ENCODE assay signal across 9 cellular contexts in the genomic region with DNA sequence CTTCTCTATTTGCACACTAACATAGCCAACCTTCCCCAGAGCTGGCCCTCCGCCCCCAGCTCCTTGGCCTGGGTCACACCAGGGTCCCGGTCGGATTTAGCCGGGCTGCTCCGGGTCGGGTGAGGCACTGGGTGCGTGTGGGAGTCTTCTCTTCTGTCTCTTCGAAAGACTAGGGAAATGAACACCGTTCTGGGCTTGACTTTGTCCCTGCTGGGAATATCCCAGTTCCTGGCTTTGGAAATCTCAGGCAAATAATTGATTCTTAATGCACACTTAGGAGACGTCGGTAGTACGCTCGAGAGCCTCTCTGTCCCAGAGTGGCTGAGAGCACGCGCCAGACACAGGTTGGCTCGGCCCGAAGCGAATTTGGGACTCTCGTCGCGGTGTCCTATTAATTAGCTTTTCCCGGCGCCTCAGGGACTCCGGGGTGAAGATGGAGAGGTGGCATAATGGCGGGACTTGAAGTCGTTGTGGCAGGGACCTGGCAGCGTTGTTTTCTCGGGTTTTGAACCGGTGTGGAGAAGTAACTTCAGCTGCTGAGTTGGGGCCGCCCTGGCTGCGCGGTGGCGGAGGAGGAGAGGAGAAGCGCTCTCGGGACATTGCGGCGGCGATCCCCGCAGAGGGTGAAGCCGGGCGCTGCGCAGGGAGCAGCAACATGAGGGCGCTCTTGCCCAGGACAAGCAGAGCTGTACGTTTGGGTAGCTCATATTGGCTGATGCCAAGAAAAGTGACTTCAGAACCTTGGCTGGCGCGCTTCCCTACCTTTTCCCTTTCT. TPM values are rescaled to one million over a fixed set of nuclear protein-coding genes. Genes with fewer than 3 reads are reported as not detected.
DNase-seq lines count a peak whose midpoint lies in the region; TF ChIP-seq lines count a peak whose summit lies in the region.
"Had no signal": no experiment of that assay in that cellular context is flagged by ENCODE, and none has a peak within 500 bp of the region (broad histone marks: within the 10 kb centered on the region; RNA-seq: fewer than 3 reads in every experiment).

No MANE protein-coding gene starts in this region.

- H3K9me3 Mint-ChIP-seq in chondrocyte (ENCODE audit: low read depth) (peaks cover 2% of the 10 kb centered on the region), nephron progenitor cell (no peaks in the 10 kb centered on the region)

- TF ChIP-seq CTCF in GM10248 (IDR thresholded peaks at IDR 0.05; ENCODE audit: control extremely low read depth, extremely low read depth, low read depth, missing control alignments) = peak; percentile 29
- TF ChIP-seq CTCF in chondrocyte (IDR thresholded peaks at IDR 0.05) = peak; percentile 9
- peak; percentile 63 for TF ChIP-seq CTCF in nephron progenitor cell (IDR thresholded peaks at IDR 0.05)

- H3K4me1 Mint-ChIP-seq in chondrocyte (ENCODE audit: low read depth) = peaks cover 3% of the 10 kb centered on the region
- H3K4me1 Mint-ChIP-seq in nephron progenitor cell = peaks cover 5% of the 10 kb centered on the region
- H3K4me1 Mint-ChIP-seq: activated CD4-positive, alpha-beta T cell treated with anti-CD3 and anti-CD28 coated beads, Interleukin-2, amount 10 ng/mL, durations not matched to agents 24 days and 14 days had no signal

- H3K4me3 Mint-ChIP-seq in chondrocyte (ENCODE audit: unreplicated experiment) (no peak overlapping the region), nephron progenitor cell (peak overlapping the region; percentile 43)
- H3K4me3 Mint-ChIP-seq: activated CD4-positive, alpha-beta T cell treated with anti-CD3 and anti-CD28 coated beads, Interleukin-2, amount 10 ng/mL, durations not matched to agents 24 days and 14 days had no signal

- CTCF ChIA-PET in GM10248 (lab: Yijun Ruan, JAX) = interaction anchor here (0.7 to 2.2 kb wide), 3 partner anchors 9 to 17 kb away, joined by 4 to 6 read pairs (median 5); no protein-coding TSS in a partner anchor

- POLR2A ChIA-PET in GM10248 (lab: Yijun Ruan, JAX) = no interaction called here

- DNase-seq in GM10248 (ENCODE audit: extremely low spot score) = no peak
- peak; percentile 97 for DNase-seq in NCI-H1092 treated with DMSO at 0.1 percent for 48 hours (lab: John Stamatoyannopoulos, UW)
- DNase-seq in chondrocyte (ENCODE audit: low spot score) = no peak
- peak; percentile 80 for DNase-seq in nephron progenitor cell
- no peak for DNase-seq in mesenteric fat pad (ENCODE audit: low spot score)
- DNase-seq in T-helper 9 cell = no peak
- DNase-seq in 8988T = no peak
- DNase-seq in SIG-M5 treated with dmso at 0.1 percent for 504 hours (lab: John Stamatoyannopoulos, UW; ENCODE audit: unreplicated experiment) = no peak
- DNase-seq: activated CD4-positive, alpha-beta T cell treated with anti-CD3 and anti-CD28 coated beads, Interleukin-2, amount 10 ng/mL, durations not matched to agents 24 days and 14 days had no signal

- H3K36me3 Mint-ChIP-seq in chondrocyte (ENCODE audit: low read depth) = peaks cover 4% of the 10 kb centered on the region
- H3K36me3 Mint-ChIP-seq in nephron progenitor cell (ENCODE audit: low read depth) = no peaks in the 10 kb centered on the region

- peaks cover 83% of the 10 kb centered on the region for H3K27me3 Mint-ChIP-seq in chondrocyte (ENCODE audit: low read depth)
- H3K27me3 Mint-ChIP-seq in nephron progenitor cell (ENCODE audit: low read depth, poor library complexity) = peaks cover 100% of the 10 kb centered on the region

- H3K27ac Mint-ChIP-seq in chondrocyte (ENCODE audit: unreplicated experiment) (no peak overlapping the region), nephron progenitor cell (no peak overlapping the region)
- H3K27ac Mint-ChIP-seq: activated CD4-positive, alpha-beta T cell treated with anti-CD3 and anti-CD28 coated beads, Interleukin-2, amount 10 ng/mL, durations not matched to agents 24 days and 14 days had no signal

RNA-seq across cellular contexts. Expression of gene FOXG1, which starts 7.5 kb away (rescaled TPM):
- total RNA-seq in chondrocyte = not detected in 3 replicates
- not detected for total RNA-seq in mesenteric fat pad
- total RNA-seq: activated CD4-positive, alpha-beta T cell treated with anti-CD3 and anti-CD28 coated beads, Interleukin-2, amount 10 ng/mL, durations not matched to agents 24 days and 14 days had no signal

Comparison
In these comparisons a context has a peak if more than half of its experiments do, and no peak if none do; other contexts are left out.
1. DNase-seq: peak in NCI-H1092 treated with DMSO at 0.1 percent for 48 hours (single experiment) and nephron progenitor cell (single experiment); none in GM10248 (single experiment), chondrocyte (single experiment), mesenteric fat pad (single experiment), T-helper 9 cell (single experiment), 8988T (single experiment) and SIG-M5 treated with dmso at 0.1 percent for 504 hours (single experiment).
2. CTCF ChIP-seq: peak in every context shown above with its lines; median percentile 63 in nephron progenitor cell; 29 in GM10248; 9 in chondrocyte.